Comparison of ENCODE assay signal across 21 cellular contexts in genomic region chr17:82923366-82924113, GRCh38.
DNase-seq lines count a peak whose midpoint lies in the region; ATAC-seq, FAIRE-seq and TF ChIP-seq lines count a peak whose summit lies in the region.
"Had no signal": no experiment of that assay in that cellular context is flagged by ENCODE, and none has a peak within 500 bp of the region (broad histone marks: within the 10 kb centered on the region; RNA-seq: fewer than 3 reads in every experiment).

No MANE protein-coding gene starts in this region.

- H3K27ac ChIP-seq in BLaER1 (peak overlapping the region; percentile 73), endodermal cell (ENCODE audit: low read depth, low read length) (no peak overlapping the region), brain microvascular endothelial cell (no peak overlapping the region)
- H3K27ac ChIP-seq: colonic mucosa, transverse colon, VCaP had no signal

- H3K27me3 ChIP-seq in BLaER1 (no peaks in the 10 kb centered on the region), endodermal cell (ENCODE audit: control insufficient read depth, insufficient read depth, low read length, poor library complexity, severe bottlenecking) (no peaks in the 10 kb centered on the region), brain microvascular endothelial cell (replicated peaks) (no peaks in the 10 kb centered on the region)
- H3K27me3 ChIP-seq: colonic mucosa, transverse colon had no signal

- H3K4me1 ChIP-seq in BLaER1: peaks cover 63% of the 10 kb centered on the region
- no peaks in the 10 kb centered on the region for H3K4me1 ChIP-seq in endodermal cell (ENCODE audit: control insufficient read depth, insufficient read depth, low read length)
- H3K4me1 ChIP-seq: colonic mucosa, transverse colon had no signal

- no peaks in the 10 kb centered on the region for H3K9me3 Mint-ChIP-seq in endodermal cell
- H3K9me3 Mint-ChIP-seq: activated CD4-positive, alpha-beta T cell treated with anti-CD3 and anti-CD28 coated beads, Interleukin-2, amount 10 ng/mL, durations not matched to agents 7 days and 5 days; CD8-positive, alpha-beta T cell; HFFc6; naive B cell; stimulated activated naive CD8-positive, alpha-beta T cell treated with anti-CD3 and anti-CD28 coated beads, Interleukin-15, amount 100 ng/mL, for 72 hours had no signal

- TF ChIP-seq CTCF in endodermal cell (conservative IDR thresholded peaks at IDR 0.05) (no peak), brain microvascular endothelial cell (IDR thresholded peaks at IDR 0.05; ENCODE audit: low read depth, low read length, missing control alignments) (no peak)

- no peaks in the 10 kb centered on the region for H3K27me3 Mint-ChIP-seq in endodermal cell (ENCODE audit: insufficient read depth)
- H3K27me3 Mint-ChIP-seq: activated CD4-positive, alpha-beta T cell treated with anti-CD3 and anti-CD28 coated beads, Interleukin-2, amount 10 ng/mL, durations not matched to agents 7 days and 5 days; stimulated activated naive CD8-positive, alpha-beta T cell treated with anti-CD3 and anti-CD28 coated beads, Interleukin-15, amount 100 ng/mL, for 72 hours had no signal

- H3K9ac ChIP-seq in BLaER1 (peak overlapping the region; percentile 56), endodermal cell (ENCODE audit: extremely low read depth, low read length, poor library complexity, severe bottlenecking) (no peak overlapping the region)
- H3K9ac ChIP-seq: SK-N-SH had no signal

- H3K27ac Mint-ChIP-seq in endodermal cell: peak overlapping the region; percentile 42
- H3K27ac Mint-ChIP-seq: activated CD4-positive, alpha-beta T cell treated with anti-CD3 and anti-CD28 coated beads, Interleukin-2, amount 10 ng/mL, durations not matched to agents 7 days and 5 days; CD8-positive, alpha-beta T cell; HFFc6; naive B cell had no signal

- peaks cover 36% of the 10 kb centered on the region for H4K20me1 ChIP-seq in BLaER1

- peaks cover 26% of the 10 kb centered on the region for H3K36me3 Mint-ChIP-seq in endodermal cell (ENCODE audit: low read depth)

- in situ Hi-C loops in brain microvascular endothelial cell (cut with HindIII; ENCODE audit: low pct_ligation_motif_present, low sequenced_read_pairs): no loop called here

- H3K4me3 ChIP-seq in BLaER1 (no peak overlapping the region), endodermal cell (ENCODE audit: low read length) (no peak overlapping the region), brain microvascular endothelial cell (ENCODE audit: low read depth, low read length) (no peak overlapping the region)
- H3K4me3 ChIP-seq: colonic mucosa, transverse colon had no signal

- no peak for ATAC-seq in HG02610 (IDR thresholded peaks at IDR 0.05; ENCODE audit: unreplicated experiment)
- ATAC-seq: CD8-positive, alpha-beta T cell; stimulated activated naive CD8-positive, alpha-beta T cell treated with anti-CD3 and anti-CD28 coated beads, Interleukin-15, amount 100 ng/mL, for 72 hours had no signal

- H3K4me1 Mint-ChIP-seq in endodermal cell: no peaks in the 10 kb centered on the region
- H3K4me1 Mint-ChIP-seq: activated CD4-positive, alpha-beta T cell treated with anti-CD3 and anti-CD28 coated beads, Interleukin-2, amount 10 ng/mL, durations not matched to agents 7 days and 5 days; stimulated activated naive CD8-positive, alpha-beta T cell treated with anti-CD3 and anti-CD28 coated beads, Interleukin-15, amount 100 ng/mL, for 72 hours had no signal

- WGBS in endodermal cell (ENCODE audit: insufficient coverage in 1 of 2, insufficient read length in 1 of 2), 2 experiments: 89 to 92% methylated on average over 21 to 25 of the region's 25 CpGs

- DNase-seq in COLO668 (lab: John Stamatoyannopoulos, UW; ENCODE audit: unreplicated experiment) (peak; percentile 16), NCI-H187 treated with DMSO at 0.1 percent for 48 hours (lab: John Stamatoyannopoulos, UW) (peak; percentile 5), endodermal cell (no peak), brain microvascular endothelial cell (no peak), HTR-8/SVneo (ENCODE audit: insufficient read length, low spot score) (no peak), NCI-H128 (lab: John Stamatoyannopoulos, UW; ENCODE audit: unreplicated experiment) (no peak)
- DNase-seq: activated CD4-positive, alpha-beta T cell treated with anti-CD3 and anti-CD28 coated beads, Interleukin-2, amount 10 ng/mL, durations not matched to agents 7 days and 5 days; CD8-positive, alpha-beta T cell; colonic mucosa; HFFc6; mesenchymal stem cell; naive B cell; NCI-H446; SK-N-SH; stimulated activated naive CD8-positive, alpha-beta T cell treated with anti-CD3 and anti-CD28 coated beads, Interleukin-15, amount 100 ng/mL, for 72 hours; T-helper 2 cell; transverse colon had no signal

- no peak overlapping the region for H3K4me3 Mint-ChIP-seq in endodermal cell
- H3K4me3 Mint-ChIP-seq: activated CD4-positive, alpha-beta T cell treated with anti-CD3 and anti-CD28 coated beads, Interleukin-2, amount 10 ng/mL, durations not matched to agents 7 days and 5 days; CD8-positive, alpha-beta T cell; HFFc6; stimulated activated naive CD8-positive, alpha-beta T cell treated with anti-CD3 and anti-CD28 coated beads, Interleukin-15, amount 100 ng/mL, for 72 hours had no signal

- peak overlapping the region; percentile 83 for H3K4me2 ChIP-seq in BLaER1
- H3K4me2 ChIP-seq: SK-N-SH had no signal

- H3K36me3 ChIP-seq in BLaER1 (peaks cover 86% of the 10 kb centered on the region), endodermal cell (ENCODE audit: control insufficient read depth, insufficient read depth, low read length) (peaks cover 43% of the 10 kb centered on the region), brain microvascular endothelial cell (replicated peaks) (peaks cover 7% of the 10 kb centered on the region)
- H3K36me3 ChIP-seq: colonic mucosa had no signal

- H3K9me3 ChIP-seq in BLaER1 (no peaks in the 10 kb centered on the region), endodermal cell (ENCODE audit: control insufficient read depth, low read length) (no peaks in the 10 kb centered on the region)
- H3K9me3 ChIP-seq: colonic mucosa, SK-N-SH, transverse colon had no signal

- no peak for FAIRE-seq in HTR-8/SVneo (lab: Jason Lieb, UNC)
- FAIRE-seq: GM19239 had no signal

Comparison
In these comparisons a context has a peak if more than half of its experiments do, and no peak if none do; other contexts are left out.
1. DNase-seq: peak in COLO668 (single experiment) and NCI-H187 treated with DMSO at 0.1 percent for 48 hours (single experiment); none in endodermal cell (single experiment), brain microvascular endothelial cell (single experiment), HTR-8/SVneo (single experiment) and NCI-H128 (single experiment).